In the genomic region with DNA sequence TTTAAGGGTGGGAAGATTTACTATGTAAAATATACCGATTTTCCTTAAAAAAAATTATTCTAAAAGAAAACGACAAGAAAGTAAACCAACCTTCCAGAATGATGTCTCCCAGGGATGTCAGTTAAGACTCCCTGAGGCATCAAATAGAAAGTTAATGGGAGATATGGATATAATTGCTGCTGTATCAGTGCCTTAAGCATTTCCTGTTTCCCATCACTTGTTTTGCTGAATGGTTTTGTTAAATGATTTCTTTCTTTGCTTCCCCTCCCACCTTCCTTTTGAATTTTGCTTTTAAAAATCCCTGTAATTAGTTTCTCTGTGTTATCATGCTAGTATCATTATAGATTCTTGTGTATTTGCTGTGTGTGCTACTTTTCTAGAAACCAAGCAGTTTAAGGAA, we compare ENCODE assay signal across 28 cellular contexts.
"Had no signal": no experiment of that assay in that cellular context is flagged by ENCODE, and none has a peak within 500 bp of the region (broad histone marks: within the 10 kb centered on the region; RNA-seq: fewer than 3 reads in every experiment).

No MANE protein-coding gene starts in this region.

- H3K9me3 Mint-ChIP-seq: naive thymus-derived CD8-positive, alpha-beta T cell; nephron; stimulated activated naive B cell treated with anti-CD40 and anti-IgM and Interleukin-4, amounts not matched to agents 10 μg/mL and 1 μg/mL and 100 μg/mL, for 72 hours had no signal

- H3K4me3 ChIP-seq: left lung, lower lobe of right lung, pancreas, prostate gland, skin epidermis, stomach, testis, thyroid gland, transverse colon, upper lobe of left lung, vagina had no signal

- H3K27ac ChIP-seq: left lung, lower lobe of right lung, pancreas, prostate gland, skin epidermis, stomach, testis, thyroid gland, transverse colon, upper lobe of left lung, vagina had no signal

- H3K9me3 ChIP-seq: left lung, lower lobe of right lung, pancreas, prostate gland, stomach, testis, thyroid gland, transverse colon, upper lobe of left lung, vagina had no signal

- H3K27me3 Mint-ChIP-seq: stimulated activated naive B cell treated with anti-CD40 and anti-IgM and Interleukin-4, amounts not matched to agents 10 μg/mL and 1 μg/mL and 100 μg/mL, for 72 hours had no signal

- H3K36me3 Mint-ChIP-seq: naive thymus-derived CD8-positive, alpha-beta T cell; stimulated activated naive B cell treated with anti-CD40 and anti-IgM and Interleukin-4, amounts not matched to agents 10 μg/mL and 1 μg/mL and 100 μg/mL, for 72 hours had no signal

- H3K36me3 ChIP-seq: left lung, lower lobe of right lung, pancreas, prostate gland, stomach, thyroid gland, transverse colon, upper lobe of left lung, vagina had no signal

- DNase-seq: left colon; left lung; lower lobe of right lung; mammary epithelial cell; mesenchymal stem cell; naive thymus-derived CD8-positive, alpha-beta T cell; nucleus accumbens; pancreas; posterior cingulate gyrus; retina; right cardiac atrium; stimulated activated CD4-positive, alpha-beta T cell treated with anti-CD3 and anti-CD28 coated beads, Interleukin-12 subunit alpha, Interleukin-12 subunit beta, amount 100 ng/mL, for 4 hours; stimulated activated CD4-positive, alpha-beta T cell treated with anti-CD3 and anti-CD28 coated beads, Interleukin-15, amount 100 ng/mL, for 24 hours; stimulated activated CD4-positive, alpha-beta T cell treated with anti-CD3 and anti-CD28 coated beads, Interleukin-2, amount 100 ng/mL, for 24 hours; stimulated activated CD4-positive, alpha-beta T cell treated with anti-CD3 and anti-CD28 coated beads, Interleukin-4, amount 100 ng/mL, for 1 hour; stimulated activated naive B cell treated with anti-CD40 and anti-IgM and Interleukin-4, amounts not matched to agents 10 μg/mL and 1 μg/mL and 100 μg/mL, for 72 hours; stimulated activated naive CD8-positive, alpha-beta T cell treated with anti-CD3 and anti-CD28 coated beads, Interleukin-15, Interleukin-2, amounts not matched to agents 100 U/mL and 50 U/mL, for 24 hours; stomach; testis; thyroid gland; transverse colon; upper lobe of left lung had no signal

- H3K27me3 ChIP-seq: left lung, pancreas, stomach, testis, thyroid gland, transverse colon, upper lobe of left lung, vagina had no signal

- H3K4me1 Mint-ChIP-seq: naive thymus-derived CD8-positive, alpha-beta T cell; stimulated activated naive B cell treated with anti-CD40 and anti-IgM and Interleukin-4, amounts not matched to agents 10 μg/mL and 1 μg/mL and 100 μg/mL, for 72 hours had no signal

- H3K4me1 ChIP-seq: left lung, lower lobe of right lung, pancreas, prostate gland, stomach, testis, thyroid gland, transverse colon, upper lobe of left lung, vagina had no signal

- H3K4me3 Mint-ChIP-seq: naive thymus-derived CD8-positive, alpha-beta T cell; nephron; neural crest cell; stimulated activated naive B cell treated with anti-CD40 and anti-IgM and Interleukin-4, amounts not matched to agents 10 μg/mL and 1 μg/mL and 100 μg/mL, for 72 hours had no signal

- ATAC-seq: left colon; left lung; lower lobe of right lung; naive thymus-derived CD8-positive, alpha-beta T cell; pancreas; right cardiac atrium; sciatic nerve; stimulated activated naive B cell treated with anti-CD40 and anti-IgM and Interleukin-4, amounts not matched to agents 10 μg/mL and 1 μg/mL and 100 μg/mL, for 72 hours; stimulated activated naive CD8-positive, alpha-beta T cell treated with anti-CD3 and anti-CD28 coated beads, Interleukin-15, Interleukin-2, amounts not matched to agents 100 U/mL and 50 U/mL, for 24 hours had no signal
